In genomic region chr4:98242538-98242937, GRCh38 we compare ENCODE assay signal across 28 cellular contexts.
"Had no signal": no experiment of that assay in that cellular context is flagged by ENCODE, and none has a peak within 500 bp of the region (broad histone marks: within the 10 kb centered on the region; RNA-seq: fewer than 3 reads in every experiment).

No MANE protein-coding gene starts in this region.

- H3K36me3 ChIP-seq: esophagus squamous epithelium, left ventricle myocardium inferior, neutrophil, ovary, suprapubic skin, tibial artery, upper lobe of right lung had no signal

- H3K27me3 ChIP-seq: esophagus squamous epithelium, neutrophil, ovary, tibial artery, upper lobe of right lung had no signal

- H3K9me3 ChIP-seq: esophagus squamous epithelium, left ventricle myocardium inferior, mucosa of descending colon, neutrophil, ovary, suprapubic skin, tibial artery, upper lobe of right lung had no signal

- H3K27ac ChIP-seq: esophagus squamous epithelium, left ventricle myocardium inferior, neutrophil, ovary, suprapubic skin, tibial artery, upper lobe of right lung had no signal

- H3K4me3 ChIP-seq: esophagus squamous epithelium, left ventricle myocardium inferior, lung, mucosa of descending colon, ovary, suprapubic skin, tibial artery, upper lobe of right lung had no signal

- H3K27ac Mint-ChIP-seq: activated CD4-positive, alpha-beta memory T cell treated with anti-CD3 and anti-CD28 coated beads for 36 hours; activated CD4-positive, alpha-beta T cell treated with anti-CD3 and anti-CD28 coated beads, Interleukin-2, amount 10 ng/mL, durations not matched to agents 24 days and 14 days; activated naive CD4-positive, alpha-beta T cell treated with anti-CD3 and anti-CD28 coated beads for 36 hours; activated naive CD8-positive, alpha-beta T cell treated with anti-CD3 and anti-CD28 coated beads for 36 hours; activated T-helper 1 cell treated with anti-CD3 and anti-CD28 coated beads, Interleukin-12 subunit alpha, Interleukin-12 subunit beta, Interleukin-2, Interleukin-4 antibody, amounts not matched to agents 30 ng/mL and 10 ng/mL and 1 ng/mL, durations not matched to agents 14 hours and 24 hours and 36 hours; nephron; progenitor cell of endocrine pancreas; T-helper 17 cell had no signal

- H3K4me3 Mint-ChIP-seq: activated CD4-positive, alpha-beta memory T cell treated with anti-CD3 and anti-CD28 coated beads for 36 hours; activated CD4-positive, alpha-beta T cell treated with anti-CD3 and anti-CD28 coated beads, Interleukin-2, amount 10 ng/mL, durations not matched to agents 24 days and 14 days; activated naive CD4-positive, alpha-beta T cell treated with anti-CD3 and anti-CD28 coated beads for 36 hours; activated naive CD8-positive, alpha-beta T cell treated with anti-CD3 and anti-CD28 coated beads for 36 hours; activated T-helper 1 cell treated with anti-CD3 and anti-CD28 coated beads, Interleukin-12 subunit alpha, Interleukin-12 subunit beta, Interleukin-2, Interleukin-4 antibody, amounts not matched to agents 30 ng/mL and 10 ng/mL and 1 ng/mL, durations not matched to agents 14 hours and 24 hours and 36 hours; nephron; T-helper 17 cell had no signal

- DNase-seq: activated CD4-positive, alpha-beta memory T cell treated with anti-CD3 and anti-CD28 coated beads for 36 hours; activated CD4-positive, alpha-beta T cell treated with anti-CD3 and anti-CD28 coated beads, Interleukin-2, amount 10 ng/mL, durations not matched to agents 24 days and 14 days; activated CD4-positive, CD25-positive, alpha-beta regulatory T cell treated with anti-CD3 and anti-CD28 coated beads, Interleukin-2, amount 50 U/mL, for 72 hours; activated CD8-positive, alpha-beta memory T cell treated with anti-CD3 and anti-CD28 coated beads, Interleukin-2, amount 50 U/mL, for 4 hours; activated effector memory CD4-positive, alpha-beta T cell treated with anti-CD3 and anti-CD28 coated beads, Interleukin-2, amount 50 U/mL, for 16 hours; activated naive CD4-positive, alpha-beta T cell treated with anti-CD3 and anti-CD28 coated beads for 36 hours; activated naive CD8-positive, alpha-beta T cell treated with anti-CD3 and anti-CD28 coated beads for 36 hours; activated T-cell treated with anti-CD3 and anti-CD28 coated beads, Interleukin-2, amount 50 U/mL, for 1 hour; amniotic stem cell; dermis blood vessel endothelial cell; effector CD4-positive, alpha-beta T cell; esophagus squamous epithelium; left ventricle myocardium inferior; mucosa of descending colon; ovary; stimulated activated CD4-positive, alpha-beta T cell treated with anti-CD3 and anti-CD28 coated beads, Interleukin-15, amount 100 ng/mL, for 24 hours; stimulated activated CD4-positive, alpha-beta T cell treated with anti-CD3 and anti-CD28 coated beads, Interleukin-2, amount 100 ng/mL, for 24 hours; stimulated activated naive CD4-positive, alpha-beta T cell; T-helper 17 cell; tibial artery; upper lobe of right lung had no signal

- H3K4me1 ChIP-seq: esophagus squamous epithelium, left ventricle myocardium inferior, suprapubic skin, tibial artery, upper lobe of right lung had no signal

- H3K9me3 Mint-ChIP-seq: activated CD4-positive, alpha-beta memory T cell treated with anti-CD3 and anti-CD28 coated beads for 36 hours; activated naive CD4-positive, alpha-beta T cell treated with anti-CD3 and anti-CD28 coated beads for 36 hours; activated naive CD8-positive, alpha-beta T cell treated with anti-CD3 and anti-CD28 coated beads for 36 hours; nephron had no signal

- H3K4me1 Mint-ChIP-seq: activated CD4-positive, alpha-beta T cell treated with anti-CD3 and anti-CD28 coated beads, Interleukin-2, amount 10 ng/mL, durations not matched to agents 24 days and 14 days; activated naive CD8-positive, alpha-beta T cell treated with anti-CD3 and anti-CD28 coated beads for 36 hours; nephron; T-helper 17 cell had no signal

- ATAC-seq: mucosa of descending colon, sciatic nerve, T-helper 17 cell, upper lobe of right lung had no signal
